In genomic region chr7:50723888-50724287, GRCh38 we compare ENCODE assay signal across 23 cellular contexts. TPM values are rescaled to one million over a fixed set of nuclear protein-coding genes. Genes with fewer than 3 reads are reported as not detected.
DNase-seq lines count a peak whose midpoint lies in the region; ATAC-seq, FAIRE-seq and TF ChIP-seq lines count a peak whose summit lies in the region.
"Had no signal": no experiment of that assay in that cellular context is flagged by ENCODE, and none has a peak within 500 bp of the region (broad histone marks: within the 10 kb centered on the region; RNA-seq: fewer than 3 reads in every experiment).

No MANE protein-coding gene starts in this region.

- CTCF ChIA-PET in HepG2 (lab: Yijun Ruan, JAX; ENCODE audit: low intra/inter-chr PET ratio, low total read pairs) = no interaction called here
- CTCF ChIA-PET in activated naive CD4-positive, alpha-beta T cell treated with anti-CD3 and anti-CD28 coated beads, Interleukin-2, amount 10 ng/mL, durations not matched to agents 7 days and 5 days (lab: Charles Lee) = no interaction called here

- no peaks in the 10 kb centered on the region for H3K27me3 ChIP-seq in HepG2 (ENCODE audit: control insufficient read depth in 1 of 2, insufficient read depth in 2 of 2, low read length in 2 of 2)
- no peaks in the 10 kb centered on the region for H3K27me3 ChIP-seq in right lobe of liver
- H3K27me3 ChIP-seq in adrenal gland = no peaks in the 10 kb centered on the region
- H3K27me3 ChIP-seq in gastrocnemius medialis = no peaks in the 10 kb centered on the region
- H3K27me3 ChIP-seq: Peyer's patch had no signal

- H3K4me1 ChIP-seq in HepG2 (ENCODE audit: insufficient read depth, low read length) = peaks cover 16% of the 10 kb centered on the region
- H3K4me1 ChIP-seq in right lobe of liver = peaks cover 0 to 54% (median 21%) of the 10 kb centered on the region in 4 donors
- peaks cover 11 to 53% of the 10 kb centered on the region in 2 donors for H3K4me1 ChIP-seq in adrenal gland (replicated peaks in 1 of 2)
- H3K4me1 ChIP-seq in gastrocnemius medialis = peaks cover 35 to 57% of the 10 kb centered on the region in 2 donors

- DNase-seq in HepG2 (ENCODE audit: low spot score) (no peak), right lobe of liver (no peak), adrenal gland (peak; percentile 48 to 80 (median 66)), gastrocnemius medialis (no peak), NCI-H526 treated with DMSO at 0.1 percent for 48 hours (lab: John Stamatoyannopoulos, UW) (no peak)
- DNase-seq in activated naive CD4-positive, alpha-beta T cell treated with anti-CD3 and anti-CD28 coated beads, Interleukin-2, amount 10 ng/mL, durations not matched to agents 7 days and 5 days = no peak
- DNase-seq: CD4-positive, alpha-beta T cell; COR-L47; DMS79 treated with DMSO at 0.1 percent for 48 hours; NCI-H1092 treated with DMSO at 0.1 percent for 48 hours; NCI-H1694; NCI-H2081; NCI-H2171; NCI-H345; NCI-H524; Peyer's patch had no signal

- TF ChIP-seq EP300 in HepG2 (IDR thresholded peaks at IDR 0.05; ENCODE audit: low read depth in 2 of 2, low read length in 2 of 2) (no peak), HepG2 (CRISPR knock-in tag; IDR thresholded peaks at IDR 0.05; ENCODE audit: borderline replicate concordance) (no peak)

- intact Hi-C loops in HepG2 (cut with micrococcal nuclease; ENCODE audit: unreplicated experiment) (no loop called here), right lobe of liver (cut with DNase I) (no loop called here), adrenal gland (cut with DNase I) (no loop called here), gastrocnemius medialis (cut with DNase I; ENCODE audit: low total_unique reads) (no loop called here)

- H2AFZ ChIP-seq in HepG2 (ENCODE audit: low read length) = no peak overlapping the region
- H2AFZ ChIP-seq: GM23338 had no signal

- H3K79me2 ChIP-seq in HepG2 (ENCODE audit: insufficient read depth, low read length) = no peaks in the 10 kb centered on the region

- POLR2A ChIA-PET in HepG2 (lab: Yijun Ruan, JAX) = no interaction called here

- no TSS peak for BruUV-seq in HepG2 (replicated peaks; lab: Mats Ljungman, UMichigan)

- H3K36me3 ChIP-seq in HepG2 (replicated peaks in 1 of 2; ENCODE audit: control insufficient read depth in 1 of 2, insufficient read depth in 2 of 2, low read length in 2 of 2) (no peaks in the 10 kb centered on the region), right lobe of liver (no peaks in the 10 kb centered on the region), adrenal gland (replicated peaks in 1 of 2) (no peaks in the 10 kb centered on the region), gastrocnemius medialis (no peaks in the 10 kb centered on the region)

- H3K4me1 Mint-ChIP-seq in activated naive CD4-positive, alpha-beta T cell treated with anti-CD3 and anti-CD28 coated beads, Interleukin-2, amount 10 ng/mL, durations not matched to agents 7 days and 5 days = peaks cover 20% of the 10 kb centered on the region

- TF ChIP-seq CTCF in HepG2 (CRISPR knock-in tag; IDR thresholded peaks at IDR 0.05) (no peak), right lobe of liver (IDR thresholded peaks at IDR 0.05) (no peak), adrenal gland (IDR thresholded peaks at IDR 0.05) (no peak), gastrocnemius medialis (IDR thresholded peaks at IDR 0.05 in 4 of 5, conservative IDR thresholded peaks at IDR 0.05 in 1 of 5) (no peak)

- H3K9me3 ChIP-seq in HepG2 (ENCODE audit: low read length) (no peaks in the 10 kb centered on the region), right lobe of liver (no peaks in the 10 kb centered on the region), adrenal gland (replicated peaks in 1 of 3) (no peaks in the 10 kb centered on the region), gastrocnemius medialis (no peaks in the 10 kb centered on the region)
- H3K9me3 ChIP-seq: HAP-1, Peyer's patch had no signal

- TF ChIP-seq POLR2A in HepG2 (IDR thresholded peaks at IDR 0.05; ENCODE audit: insufficient read depth in 1 of 2, low read depth in 2 of 2, low read length in 2 of 2) = no peak
- TF ChIP-seq POLR2A in right lobe of liver (IDR thresholded peaks at IDR 0.05) = no peak
- TF ChIP-seq POLR2A in adrenal gland (IDR thresholded peaks at IDR 0.05) = peak in 1 of 2 donors; percentile 14
- no peak for TF ChIP-seq POLR2A in gastrocnemius medialis (IDR thresholded peaks at IDR 0.05)

- no peak overlapping the region for H3K9ac ChIP-seq in HepG2 (ENCODE audit: insufficient read depth, low read depth, low read length)

- H3K27ac ChIP-seq in HepG2 (ENCODE audit: extremely low read length, insufficient read depth, low read length) (no peak overlapping the region), right lobe of liver (no peak overlapping the region), adrenal gland (peak overlapping the region in 3 of 5 donors; percentile 22 to 76 (median 67)), gastrocnemius medialis (peak overlapping the region in 1 of 4 donors; percentile 42)
- H3K27ac ChIP-seq: Peyer's patch had no signal

- 91% methylated on average over 9 of the region's 9 CpGs for WGBS in HepG2 (ENCODE audit: low lambda C conversion rate)
- WGBS in right lobe of liver (ENCODE audit: insufficient coverage, low coverage, low lambda C conversion rate, missing lambda C conversion rate) = 95% methylated on average over 6 of the region's 9 CpGs
- 61 to 85% (median 67%) methylated on average over 5 to 9 of the region's 9 CpGs for WGBS in adrenal gland, 4 donors

- ATAC-seq in HepG2 (no peak), right lobe of liver (no peak), gastrocnemius medialis (peak; percentile 17 to 31), HG02623 (IDR thresholded peaks at IDR 0.05; ENCODE audit: unreplicated experiment) (no peak)
- ATAC-seq: GM12878, K562, SK-N-SH treated with all-trans-retinoic acid at 6 μM for 48 hours had no signal

- H3K4me2 ChIP-seq in HepG2 (ENCODE audit: low read depth, low read length) = no peak overlapping the region
- H3K4me2 ChIP-seq: GM23338 had no signal

- H4K20me1 ChIP-seq in HepG2 (ENCODE audit: insufficient read depth, low read length) = no peaks in the 10 kb centered on the region

- TF ChIP-seq RAD21 in HepG2 (CRISPR knock-in tag; IDR thresholded peaks at IDR 0.05) = no peak

- no peak overlapping the region for H3K4me3 Mint-ChIP-seq in activated naive CD4-positive, alpha-beta T cell treated with anti-CD3 and anti-CD28 coated beads, Interleukin-2, amount 10 ng/mL, durations not matched to agents 7 days and 5 days
- H3K4me3 Mint-ChIP-seq: CD4-positive, alpha-beta T cell; GM23338 had no signal

- no peaks in the 10 kb centered on the region for H3K36me3 Mint-ChIP-seq in activated naive CD4-positive, alpha-beta T cell treated with anti-CD3 and anti-CD28 coated beads, Interleukin-2, amount 10 ng/mL, durations not matched to agents 7 days and 5 days

- H3K27ac Mint-ChIP-seq in activated naive CD4-positive, alpha-beta T cell treated with anti-CD3 and anti-CD28 coated beads, Interleukin-2, amount 10 ng/mL, durations not matched to agents 7 days and 5 days = no peak overlapping the region
- H3K27ac Mint-ChIP-seq: CD4-positive, alpha-beta T cell; GM23338 had no signal

- no peak for FAIRE-seq in HepG2 (lab: Jason Lieb, UNC)
- FAIRE-seq: GM12878, K562 had no signal

- H3K27me3 Mint-ChIP-seq in activated naive CD4-positive, alpha-beta T cell treated with anti-CD3 and anti-CD28 coated beads, Interleukin-2, amount 10 ng/mL, durations not matched to agents 7 days and 5 days = no peaks in the 10 kb centered on the region
- H3K27me3 Mint-ChIP-seq: CD4-positive, alpha-beta T cell had no signal

- no peak overlapping the region for H3K4me3 ChIP-seq in HepG2 (replicated peaks in 1 of 3; ENCODE audit: insufficient read depth in 1 of 3, low read depth in 2 of 3, low read length in 3 of 3)
- no peak overlapping the region for H3K4me3 ChIP-seq in right lobe of liver
- no peak overlapping the region for H3K4me3 ChIP-seq in adrenal gland
- H3K4me3 ChIP-seq in gastrocnemius medialis = no peak overlapping the region
- H3K4me3 ChIP-seq: GM12878, GM23338, HAP-1, K562, Peyer's patch had no signal

- in situ Hi-C loops in HepG2 (cut with HindIII; ENCODE audit: extremely low pct_ligation_motif_present, low pct_unique_long_range_greater_than_20kb) = no loop called here
- in situ Hi-C loops in gastrocnemius medialis (cut with MboI; ENCODE audit: low sequenced_read_pairs in 4 of 4) = no loop called here

- H3K9me3 Mint-ChIP-seq in activated naive CD4-positive, alpha-beta T cell treated with anti-CD3 and anti-CD28 coated beads, Interleukin-2, amount 10 ng/mL, durations not matched to agents 7 days and 5 days = no peaks in the 10 kb centered on the region
- H3K9me3 Mint-ChIP-seq: CD4-positive, alpha-beta T cell; GM23338 had no signal

TF ChIP-seq in HepG2, 621 proteins besides CTCF, POLR2A, EP300 and RAD21 (continues in another document):
- TF ChIP-seq ZNF331 (CRISPR knock-in tag; IDR thresholded peaks at IDR 0.05) (no peak), ZNF138 (CRISPR knock-in tag; IDR thresholded peaks at IDR 0.05; ENCODE audit: low read depth) (no peak)

RNA-seq across cellular contexts. Expression of gene GRB10, which starts 58.8 kb away (rescaled TPM):
- total RNA-seq in HepG2 (2016; rRNA removed; fragmentation: Illumina TruSeq; extraction: Trizol) (6.8 and 8.3 TPM in 2 replicates), right lobe of liver (10 to 100 TPM; 24.9 to 55.5 (median 40.0) TPM), adrenal gland (100 to 1,000 TPM in 2 of 8 donors, 10 to 100 TPM in 6; 63.9 to 158 (median 77.6) TPM), gastrocnemius medialis (10 to 100 TPM; 40.4 to 88.6 (median 61.1) TPM)
- 5.3 and 6.7 TPM in 2 replicates for total RNA-seq in HepG2 (2016; cell fraction: cytosol; rRNA removed; fragmentation: Illumina TruSeq; extraction: Trizol; ENCODE audit: low read depth)
- 6.0 and 6.8 TPM in 2 replicates for total RNA-seq in HepG2 (2016; cell fraction: insoluble cytoplasmic fraction; rRNA removed; fragmentation: Illumina TruSeq; extraction: Trizol)
- total RNA-seq in HepG2 (2016; cell fraction: membrane; rRNA removed; fragmentation: Illumina TruSeq; extraction: Trizol) = 5.8 and 7.2 TPM in 2 replicates
- 9.6 and 9.8 TPM in 2 replicates for total RNA-seq in HepG2 (2016; cell fraction: nucleus; rRNA removed; fragmentation: Illumina TruSeq; extraction: Trizol)
- polyA plus RNA-seq in HepG2 (2011; rRNA removed) (4.0 and 5.6 TPM in 2 replicates), adrenal gland (10 to 100 TPM; 33.5 to 52.0 (median 45.3) TPM)
- polyA plus RNA-seq in HepG2 (2011; cell fraction: cytosol; rRNA removed) = 3.2 and 4.2 TPM in 2 replicates
- 10.8 and 14.7 TPM in 2 replicates for polyA plus RNA-seq in HepG2 (2011; cell fraction: nucleus; rRNA removed)
- polyA plus RNA-seq in HepG2 (2012) = 5.0 and 10.6 TPM in 2 replicates
- 2.0 and 2.5 TPM in 2 replicates for polyA plus RNA-seq in HepG2 (2016; cell fraction: cytosol; fragmentation: Illumina TruSeq; extraction: Trizol; ENCODE audit: low read depth)
- polyA plus RNA-seq in HepG2 (2016; cell fraction: insoluble cytoplasmic fraction; fragmentation: Illumina TruSeq; extraction: Trizol; ENCODE audit: low read depth) = 5.9 and 7.3 TPM in 2 replicates
- 3.6 and 4.4 TPM in 2 replicates for polyA plus RNA-seq in HepG2 (2016; cell fraction: membrane; fragmentation: Illumina TruSeq; extraction: Trizol; ENCODE audit: low read depth)
- 13.4 and 14.4 TPM in 2 replicates for polyA plus RNA-seq in HepG2 (2016; cell fraction: nucleus; fragmentation: Illumina TruSeq; extraction: Trizol; ENCODE audit: insufficient read depth, low read depth)
- polyA minus RNA-seq in HepG2 (2011; rRNA and poly(A)+ RNA removed; ENCODE audit: low replicate concordance) = 14.7 and 40.4 TPM in 2 replicates
- polyA minus RNA-seq in HepG2 (2011; cell fraction: cytosol; rRNA and poly(A)+ RNA removed) = 7.3 and 9.2 TPM in 2 replicates
- polyA minus RNA-seq in HepG2 (2011; cell fraction: nucleus; rRNA and poly(A)+ RNA removed) = 26.9 and 31.1 TPM in 2 replicates
- total RNA-seq: OCI-LY7 had no signal

Comparison
In these comparisons a context has a peak if more than half of its experiments do, and no peak if none do; other contexts are left out.
1. ATAC-seq: peak in gastrocnemius medialis (2 of 2); none in HepG2 (single experiment), right lobe of liver (0 of 4) and HG02623 (single experiment).
2. DNase-seq: peak in adrenal gland (7 of 7); none in HepG2 (single experiment), right lobe of liver (0 of 3), gastrocnemius medialis (0 of 2), NCI-H526 treated with DMSO at 0.1 percent for 48 hours (single experiment) and activated naive CD4-positive, alpha-beta T cell treated with anti-CD3 and anti-CD28 coated beads, Interleukin-2, amount 10 ng/mL, durations not matched to agents 7 days and 5 days (single experiment).
3. H3K27ac ChIP-seq: peak in adrenal gland (3 of 5); none in HepG2 (single experiment) and right lobe of liver (0 of 3).